17 cellular contexts compared by ENCODE assay signal in genomic region chr16:72427001-72427785, GRCh38.
A peak's percentile ranks its signal among the peaks of the same experiment; 100 is the strongest.
DNase-seq lines count a peak whose midpoint lies in the region; ATAC-seq lines count a peak whose summit lies in the region.
"Had no signal": no experiment of that assay in that cellular context is flagged by ENCODE, and none has a peak within 500 bp of the region (broad histone marks: within the 10 kb centered on the region; RNA-seq: fewer than 3 reads in every experiment).

No MANE protein-coding gene starts in this region.

- no peak overlapping the region for H3K4me3 Mint-ChIP-seq in naive thymus-derived CD8-positive, alpha-beta T cell
- H3K4me3 Mint-ChIP-seq in effector memory CD8-positive, alpha-beta T cell: no peak overlapping the region
- H3K4me3 Mint-ChIP-seq: CD4-positive, CD25-positive, alpha-beta regulatory T cell; natural killer cell treated with Interleukin-12 subunit alpha and Interleukin-12 subunit beta and Interleukin-15 and Interleukin-18, amount 100 ng/mL, for 72 hours had no signal

- H3K9me3 Mint-ChIP-seq in naive thymus-derived CD8-positive, alpha-beta T cell: peaks cover 9 to 29% (median 19%) of the 10 kb centered on the region in 9 donors
- peaks cover 0 to 4% of the 10 kb centered on the region in 2 donors for H3K9me3 Mint-ChIP-seq in effector memory CD8-positive, alpha-beta T cell
- H3K9me3 Mint-ChIP-seq: natural killer cell treated with Interleukin-12 subunit alpha and Interleukin-12 subunit beta and Interleukin-15 and Interleukin-18, amount 100 ng/mL, for 72 hours had no signal

- peaks cover 8 to 29% (median 28%) of the 10 kb centered on the region in 3 donors for H3K36me3 Mint-ChIP-seq in naive thymus-derived CD8-positive, alpha-beta T cell
- H3K36me3 Mint-ChIP-seq in effector memory CD8-positive, alpha-beta T cell (ENCODE audit: insufficient read depth): peaks cover 3% of the 10 kb centered on the region

- in situ Hi-C loops in G401 (cut with HindIII; ENCODE audit: low sequenced_read_pairs): no loop called here

- POLR2A ChIA-PET in naive thymus-derived CD8-positive, alpha-beta T cell (lab: Charles Lee): no interaction called here

- no peaks in the 10 kb centered on the region for H3K4me1 Mint-ChIP-seq in naive thymus-derived CD8-positive, alpha-beta T cell
- peaks cover 0 to 2% of the 10 kb centered on the region in 2 donors for H3K4me1 Mint-ChIP-seq in effector memory CD8-positive, alpha-beta T cell (ENCODE audit: low read depth in 2 of 2)
- H3K4me1 Mint-ChIP-seq: CD4-positive, CD25-positive, alpha-beta regulatory T cell had no signal

- DNase-seq in G401 (ENCODE audit: low spot score) (peak; percentile 73), NCI-H345 (lab: John Stamatoyannopoulos, UW) (peak; percentile 63), cerebellar cortex (ENCODE audit: low spot score) (peak; percentile 60), occipital lobe (lab: John Stamatoyannopoulos, UW) (peak; percentile 15)
- no peak for DNase-seq in naive thymus-derived CD8-positive, alpha-beta T cell
- DNase-seq in effector memory CD8-positive, alpha-beta T cell: no peak
- DNase-seq: activated CD4-positive, alpha-beta T cell treated with anti-CD3 and anti-CD28 coated beads, Interleukin-2, amount 50 U/mL, for 1 hour; brain microvascular endothelial cell; CD4-positive, CD25-positive, alpha-beta regulatory T cell; GDM1; Karpas-422; left colon; NCI-H2107; WERI-Rb-1 had no signal

- H3K27ac Mint-ChIP-seq in naive thymus-derived CD8-positive, alpha-beta T cell: no peak overlapping the region
- H3K27ac Mint-ChIP-seq in effector memory CD8-positive, alpha-beta T cell: no peak overlapping the region
- H3K27ac Mint-ChIP-seq: activated naive CD4-positive, alpha-beta T cell treated with anti-CD3 and anti-CD28 coated beads, Interleukin-2, amount 50 U/mL, for 72 hours; CD4-positive, CD25-positive, alpha-beta regulatory T cell; natural killer cell treated with Interleukin-12 subunit alpha and Interleukin-12 subunit beta and Interleukin-15 and Interleukin-18, amount 100 ng/mL, for 72 hours had no signal

- no peaks in the 10 kb centered on the region for H3K27me3 Mint-ChIP-seq in naive thymus-derived CD8-positive, alpha-beta T cell
- H3K27me3 Mint-ChIP-seq in effector memory CD8-positive, alpha-beta T cell: no peaks in the 10 kb centered on the region
- H3K27me3 Mint-ChIP-seq: CD4-positive, CD25-positive, alpha-beta regulatory T cell; natural killer cell treated with Interleukin-12 subunit alpha and Interleukin-12 subunit beta and Interleukin-15 and Interleukin-18, amount 100 ng/mL, for 72 hours had no signal

- ATAC-seq in activated CD4-positive, CD25-positive, alpha-beta regulatory T cell treated with anti-CD3 and anti-CD28 coated beads, Interleukin-2, amount 50 U/mL, for 24 hours: no peak
- ATAC-seq in naive thymus-derived CD8-positive, alpha-beta T cell: no peak
- no peak for ATAC-seq in effector memory CD8-positive, alpha-beta T cell (replicated peaks)
- ATAC-seq: activated naive CD4-positive, alpha-beta T cell treated with anti-CD3 and anti-CD28 coated beads, Interleukin-2, amount 50 U/mL, for 72 hours; left colon; natural killer cell treated with Interleukin-12 subunit alpha and Interleukin-12 subunit beta and Interleukin-15 and Interleukin-18, amount 100 ng/mL, for 72 hours had no signal

Comparison
In these comparisons a context has a peak if more than half of its experiments do, and no peak if none do; other contexts are left out.
1. DNase-seq: peak in G401 (single experiment), NCI-H345 (single experiment), cerebellar cortex (single experiment) and occipital lobe (single experiment); none in naive thymus-derived CD8-positive, alpha-beta T cell (0 of 10) and effector memory CD8-positive, alpha-beta T cell (0 of 3).